3 cellular contexts compared by ENCODE assay signal in the genomic region with DNA sequence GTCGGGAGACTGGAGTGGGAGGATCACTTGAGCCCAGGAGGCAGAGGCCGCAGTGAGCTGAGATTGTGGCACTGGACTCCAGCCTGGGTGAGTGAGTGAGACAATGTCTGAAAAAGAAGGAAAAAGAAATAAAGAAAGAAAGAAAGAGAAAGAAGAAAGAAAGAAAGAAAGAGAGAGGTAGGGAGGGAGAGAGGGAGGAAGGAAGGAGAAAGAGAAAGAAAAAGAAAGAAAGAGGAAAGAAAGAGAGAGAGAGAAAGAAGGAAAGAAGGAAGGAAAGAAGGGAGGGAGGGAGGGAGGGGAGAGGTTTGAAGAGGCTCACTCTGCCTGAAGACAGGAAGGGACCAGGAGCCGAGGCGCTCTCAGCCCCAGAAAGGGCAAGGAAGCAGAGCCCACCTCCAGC.
TF ChIP-seq lines count a peak whose summit lies in the region.

No MANE protein-coding gene starts in this region.

TF ChIP-seq in HEK293, 187 proteins besides CTCF, POLR2A, EP300 and RAD21:
- TF ChIP-seq ZNF366 (tag by site-specific recombination; conservative IDR thresholded peaks at IDR 0.05) (peak; percentile 67; the same call in 1 of the 2 replicates), ZNF19 (tag by site-specific recombination; IDR thresholded peaks at IDR 0.05; ENCODE audit: low read depth) (no peak)

TF ChIP-seq in WTC11, 78 proteins besides CTCF, POLR2A, EP300 and RAD21:
- no peak for TF ChIP-seq ZNF138 (CRISPR knock-in tag; conservative IDR thresholded peaks at IDR 0.05)
- TF ChIP-seq, protein P1, sequence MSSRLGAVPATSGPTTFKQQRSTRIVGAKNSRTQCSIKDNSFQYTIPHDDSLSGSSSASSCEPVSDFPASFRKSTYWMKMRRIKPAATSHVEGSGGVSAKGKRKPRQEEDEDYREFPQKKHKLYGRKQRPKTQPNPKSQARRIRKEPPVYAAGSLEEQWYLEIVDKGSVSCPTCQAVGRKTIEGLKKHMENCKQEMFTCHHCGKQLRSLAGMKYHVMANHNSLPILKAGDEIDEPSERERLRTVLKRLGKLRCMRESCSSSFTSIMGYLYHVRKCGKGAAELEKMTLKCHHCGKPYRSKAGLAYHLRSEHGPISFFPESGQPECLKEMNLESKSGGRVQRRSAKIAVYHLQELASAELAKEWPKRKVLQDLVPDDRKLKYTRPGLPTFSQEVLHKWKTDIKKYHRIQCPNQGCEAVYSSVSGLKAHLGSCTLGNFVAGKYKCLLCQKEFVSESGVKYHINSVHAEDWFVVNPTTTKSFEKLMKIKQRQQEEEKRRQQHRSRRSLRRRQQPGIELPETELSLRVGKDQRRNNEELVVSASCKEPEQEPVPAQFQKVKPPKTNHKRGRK (CRISPR knock-in tag; IDR thresholded peaks at IDR 0.05; ENCODE audit: borderline replicate concordance), result peak; percentile 44; the same call in 1 of the 2 replicates

TF ChIP-seq in HepG2, 621 proteins besides CTCF, POLR2A, EP300 and RAD21:
- no peak for TF ChIP-seq RARG (CRISPR knock-in tag; IDR thresholded peaks at IDR 0.05; ENCODE audit: low read depth)
- TF ChIP-seq ZNF382 (CRISPR knock-in tag; IDR thresholded peaks at IDR 0.05; ENCODE audit: borderline replicate concordance), result no peak
- TF ChIP-seq JARID2 (CRISPR knock-in tag; IDR thresholded peaks at IDR 0.05; ENCODE audit: insufficient replicate concordance), result no peak
- TF ChIP-seq MIER3 (CRISPR knock-in tag; IDR thresholded peaks at IDR 0.05; ENCODE audit: borderline replicate concordance), result no peak
- TF ChIP-seq REPIN1 (CRISPR knock-in tag; IDR thresholded peaks at IDR 0.05; ENCODE audit: borderline replicate concordance, low read depth), result no peak
- no peak for TF ChIP-seq NR1H2 (CRISPR knock-in tag; IDR thresholded peaks at IDR 0.05; ENCODE audit: borderline replicate concordance, low read depth)
- TF ChIP-seq ZSCAN31 (CRISPR knock-in tag; IDR thresholded peaks at IDR 0.05; ENCODE audit: low read depth), result no peak
- TF ChIP-seq CREM (IDR thresholded peaks at IDR 0.05), result no peak
- no peak for TF ChIP-seq CREM (CRISPR knock-in tag; IDR thresholded peaks at IDR 0.05)
- TF ChIP-seq, protein P2, sequence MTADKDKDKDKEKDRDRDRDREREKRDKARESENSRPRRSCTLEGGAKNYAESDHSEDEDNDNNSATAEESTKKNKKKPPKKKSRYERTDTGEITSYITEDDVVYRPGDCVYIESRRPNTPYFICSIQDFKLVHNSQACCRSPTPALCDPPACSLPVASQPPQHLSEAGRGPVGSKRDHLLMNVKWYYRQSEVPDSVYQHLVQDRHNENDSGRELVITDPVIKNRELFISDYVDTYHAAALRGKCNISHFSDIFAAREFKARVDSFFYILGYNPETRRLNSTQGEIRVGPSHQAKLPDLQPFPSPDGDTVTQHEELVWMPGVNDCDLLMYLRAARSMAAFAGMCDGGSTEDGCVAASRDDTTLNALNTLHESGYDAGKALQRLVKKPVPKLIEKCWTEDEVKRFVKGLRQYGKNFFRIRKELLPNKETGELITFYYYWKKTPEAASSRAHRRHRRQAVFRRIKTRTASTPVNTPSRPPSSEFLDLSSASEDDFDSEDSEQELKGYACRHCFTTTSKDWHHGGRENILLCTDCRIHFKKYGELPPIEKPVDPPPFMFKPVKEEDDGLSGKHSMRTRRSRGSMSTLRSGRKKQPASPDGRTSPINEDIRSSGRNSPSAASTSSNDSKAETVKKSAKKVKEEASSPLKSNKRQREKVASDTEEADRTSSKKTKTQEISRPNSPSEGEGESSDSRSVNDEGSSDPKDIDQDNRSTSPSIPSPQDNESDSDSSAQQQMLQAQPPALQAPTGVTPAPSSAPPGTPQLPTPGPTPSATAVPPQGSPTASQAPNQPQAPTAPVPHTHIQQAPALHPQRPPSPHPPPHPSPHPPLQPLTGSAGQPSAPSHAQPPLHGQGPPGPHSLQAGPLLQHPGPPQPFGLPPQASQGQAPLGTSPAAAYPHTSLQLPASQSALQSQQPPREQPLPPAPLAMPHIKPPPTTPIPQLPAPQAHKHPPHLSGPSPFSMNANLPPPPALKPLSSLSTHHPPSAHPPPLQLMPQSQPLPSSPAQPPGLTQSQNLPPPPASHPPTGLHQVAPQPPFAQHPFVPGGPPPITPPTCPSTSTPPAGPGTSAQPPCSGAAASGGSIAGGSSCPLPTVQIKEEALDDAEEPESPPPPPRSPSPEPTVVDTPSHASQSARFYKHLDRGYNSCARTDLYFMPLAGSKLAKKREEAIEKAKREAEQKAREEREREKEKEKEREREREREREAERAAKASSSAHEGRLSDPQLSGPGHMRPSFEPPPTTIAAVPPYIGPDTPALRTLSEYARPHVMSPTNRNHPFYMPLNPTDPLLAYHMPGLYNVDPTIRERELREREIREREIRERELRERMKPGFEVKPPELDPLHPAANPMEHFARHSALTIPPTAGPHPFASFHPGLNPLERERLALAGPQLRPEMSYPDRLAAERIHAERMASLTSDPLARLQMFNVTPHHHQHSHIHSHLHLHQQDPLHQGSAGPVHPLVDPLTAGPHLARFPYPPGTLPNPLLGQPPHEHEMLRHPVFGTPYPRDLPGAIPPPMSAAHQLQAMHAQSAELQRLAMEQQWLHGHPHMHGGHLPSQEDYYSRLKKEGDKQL (CRISPR knock-in tag; IDR thresholded peaks at IDR 0.05; ENCODE audit: low read depth), result no peak
- TF ChIP-seq KLF13 (CRISPR knock-in tag; IDR thresholded peaks at IDR 0.05), result no peak
- no peak for TF ChIP-seq ZNF264 (CRISPR knock-in tag; IDR thresholded peaks at IDR 0.05)
- TF ChIP-seq MEIS2 (CRISPR knock-in tag; IDR thresholded peaks at IDR 0.05), result no peak
- TF ChIP-seq, protein P3, sequence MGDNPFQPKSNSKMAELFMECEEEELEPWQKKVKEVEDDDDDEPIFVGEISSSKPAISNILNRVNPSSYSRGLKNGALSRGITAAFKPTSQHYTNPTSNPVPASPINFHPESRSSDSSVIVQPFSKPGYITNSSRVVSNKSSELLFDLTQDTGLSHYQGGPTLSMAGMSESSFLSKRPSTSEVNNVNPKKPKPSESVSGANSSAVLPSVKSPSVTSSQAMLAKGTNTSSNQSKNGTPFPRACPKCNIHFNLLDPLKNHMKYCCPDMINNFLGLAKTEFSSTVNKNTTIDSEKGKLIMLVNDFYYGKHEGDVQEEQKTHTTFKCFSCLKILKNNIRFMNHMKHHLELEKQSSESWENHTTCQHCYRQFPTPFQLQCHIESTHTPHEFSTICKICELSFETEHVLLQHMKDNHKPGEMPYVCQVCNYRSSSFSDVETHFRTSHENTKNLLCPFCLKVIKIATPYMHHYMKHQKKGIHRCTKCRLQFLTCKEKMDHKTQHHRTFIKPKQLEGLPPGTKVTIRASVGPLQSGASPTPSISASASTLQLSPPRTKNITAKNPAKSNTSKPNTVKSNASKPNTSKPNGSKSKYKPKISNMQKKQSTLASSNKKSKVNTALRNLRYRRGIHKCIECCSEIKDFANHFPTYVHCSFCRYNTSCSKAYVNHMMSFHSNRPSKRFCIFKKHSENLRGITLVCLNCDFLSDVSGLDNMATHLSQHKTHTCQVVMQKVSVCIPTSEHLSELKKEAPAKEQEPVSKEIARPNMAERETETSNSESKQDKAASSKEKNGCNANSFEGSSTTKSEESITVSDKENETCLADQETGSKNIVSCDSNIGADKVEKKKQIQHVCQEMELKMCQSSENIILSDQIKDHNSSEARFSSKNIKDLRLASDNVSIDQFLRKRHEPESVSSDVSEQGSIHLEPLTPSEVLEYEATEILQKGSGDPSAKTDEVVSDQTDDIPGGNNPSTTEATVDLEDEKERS (CRISPR knock-in tag; IDR thresholded peaks at IDR 0.05), result no peak
- no peak for TF ChIP-seq ZNF335 (CRISPR knock-in tag; IDR thresholded peaks at IDR 0.05)
- TF ChIP-seq ZNF616 (CRISPR knock-in tag; IDR thresholded peaks at IDR 0.05; ENCODE audit: low read depth), result no peak
- no peak for TF ChIP-seq BRD4 (CRISPR knock-in tag; IDR thresholded peaks at IDR 0.05)
- TF ChIP-seq ZIK1 (CRISPR knock-in tag; IDR thresholded peaks at IDR 0.05; ENCODE audit: borderline replicate concordance, low read depth), result no peak
- TF ChIP-seq ZNF780A (CRISPR knock-in tag; IDR thresholded peaks at IDR 0.05), result no peak
